9 cellular contexts compared by ENCODE assay signal in the genomic region with DNA sequence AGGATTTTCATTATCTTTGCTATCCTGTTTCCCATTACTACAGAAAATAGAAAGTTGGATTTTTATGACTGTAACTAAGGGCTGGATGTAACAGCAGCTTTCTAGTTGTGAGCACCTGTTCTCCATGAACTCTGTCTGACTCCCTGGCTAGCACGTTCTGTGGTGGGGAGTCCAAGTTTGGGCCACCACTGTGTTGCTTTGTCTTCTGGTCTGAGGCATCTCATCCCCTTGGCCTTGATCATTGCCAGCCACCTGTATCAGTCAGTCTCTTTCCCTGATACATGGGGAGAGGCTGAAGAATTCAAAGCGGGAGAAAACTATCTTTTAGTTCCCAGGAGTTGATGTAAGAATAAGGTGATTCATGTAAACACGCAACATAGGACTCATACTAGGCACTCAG. TPM values are rescaled to one million over a fixed set of nuclear protein-coding genes. Genes with fewer than 3 reads are reported as not detected.
A peak's percentile ranks its signal among the peaks of the same experiment; 100 is the strongest.
DNase-seq lines count a peak whose midpoint lies in the region; ATAC-seq and TF ChIP-seq lines count a peak whose summit lies in the region.
"Had no signal": no experiment of that assay in that cellular context is flagged by ENCODE, and none has a peak within 500 bp of the region (broad histone marks: within the 10 kb centered on the region; RNA-seq: fewer than 3 reads in every experiment).

No MANE protein-coding gene starts in this region.

- 51 to 64% (median 60%) methylated on average over 3 of the region's 3 CpGs for WGBS in psoas muscle, 3 donors
- WGBS in esophagus squamous epithelium, 2 donors, result 84 to 88% methylated on average over 3 of the region's 3 CpGs

- H3K36me3 ChIP-seq in psoas muscle (ENCODE audit: insufficient read depth in 1 of 2, low read depth in 1 of 2), result peaks cover 0 to 43% of the 10 kb centered on the region in 2 donors
- H3K36me3 ChIP-seq in HAP-1 (replicated peaks), result no peaks in the 10 kb centered on the region
- H3K36me3 ChIP-seq in esophagus squamous epithelium, result peaks cover 0 to 67% (median 0%) of the 10 kb centered on the region in 3 donors

- no peak for TF ChIP-seq POLR2A in GM18505 (IDR thresholded peaks at IDR 0.05; ENCODE audit: borderline replicate concordance, extremely low read depth, insufficient read depth, insufficient read length)
- no peak for TF ChIP-seq POLR2A in esophagus squamous epithelium (IDR thresholded peaks at IDR 0.05)

- H3K4me1 ChIP-seq in psoas muscle (no peaks in the 10 kb centered on the region), HAP-1 (no peaks in the 10 kb centered on the region), esophagus squamous epithelium (no peaks in the 10 kb centered on the region)
- H3K4me1 ChIP-seq: BLaER1 treated with 17β-estradiol and CSF1 and Interleukin-3, amounts not matched to agents 10 nM and 100 nM; Peyer's patch had no signal

- H3K4me3 ChIP-seq in psoas muscle (no peak overlapping the region), HAP-1 (no peak overlapping the region), esophagus squamous epithelium (no peak overlapping the region)
- H3K4me3 ChIP-seq: BLaER1 treated with 17β-estradiol and CSF1 and Interleukin-3, amounts not matched to agents 10 nM and 100 nM; Peyer's patch had no signal

- TF ChIP-seq CTCF in psoas muscle (IDR thresholded peaks at IDR 0.05) (no peak), esophagus squamous epithelium (IDR thresholded peaks at IDR 0.05) (no peak)

- DNase-seq in EL, result peak; percentile 1
- no peak for DNase-seq in psoas muscle
- no peak for DNase-seq in HAP-1 (ENCODE audit: low spot score in 2 of 2)
- no peak for DNase-seq in esophagus squamous epithelium (lab: John Stamatoyannopoulos, UW)

- H3K27ac ChIP-seq in psoas muscle, result no peak overlapping the region
- no peak overlapping the region for H3K27ac ChIP-seq in esophagus squamous epithelium
- H3K27ac ChIP-seq: BLaER1 treated with 17β-estradiol and CSF1 and Interleukin-3, amounts not matched to agents 10 nM and 100 nM; Peyer's patch had no signal

- in situ Hi-C loops in HAP-1 (cut with MboI; ENCODE audit: low sequenced_read_pairs), result loop anchor here (10.0 to 25.0 kb wide), 2 partner anchors 100 to 782 kb away; no protein-coding TSS in a partner anchor

- H3K27me3 ChIP-seq in psoas muscle (ENCODE audit: insufficient read depth in 3 of 3, low read length in 2 of 3) (no peaks in the 10 kb centered on the region), HAP-1 (ENCODE audit: low read depth) (no peaks in the 10 kb centered on the region), esophagus squamous epithelium (no peaks in the 10 kb centered on the region)
- H3K27me3 ChIP-seq: BLaER1 treated with 17β-estradiol and CSF1 and Interleukin-3, amounts not matched to agents 10 nM and 100 nM; Peyer's patch had no signal

- H3K9me3 ChIP-seq in psoas muscle (no peaks in the 10 kb centered on the region), HAP-1 (no peaks in the 10 kb centered on the region), esophagus squamous epithelium (no peaks in the 10 kb centered on the region)
- H3K9me3 ChIP-seq: Peyer's patch had no signal

- ATAC-seq in HG03432 (IDR thresholded peaks at IDR 0.05; ENCODE audit: unreplicated experiment) (peak; percentile 6), SK-N-SH treated with all-trans-retinoic acid at 6 μM for 48 hours (peak; percentile 40), psoas muscle (peak in 3 of 4 donors; percentile 56 to 87 (median 64)), GM18505 (IDR thresholded peaks at IDR 0.05; ENCODE audit: unreplicated experiment) (no peak)

- intact Hi-C loops in psoas muscle (cut with DNase I) (loop anchor here in 1 of 2 donors (5.0 to 10.0 kb wide), 2 partner anchors 252 to 780 kb away; no protein-coding TSS in a partner anchor), esophagus squamous epithelium (cut with DNase I) (loop anchor here (10.0 kb wide), 1 partner anchor 782 kb away; no protein-coding TSS in a partner anchor)

TF ChIP-seq in SK-N-SH treated with all-trans-retinoic acid at 6 μM for 48 hours, 23 proteins besides CTCF, POLR2A, EP300 and RAD21 (continues in another document):
- TF ChIP-seq ESRRG (CRISPR knock-in tag; IDR thresholded peaks at IDR 0.05) (no peak), ZC3H10 (CRISPR knock-in tag; IDR thresholded peaks at IDR 0.05) (no peak), TSHZ2 (CRISPR knock-in tag; IDR thresholded peaks at IDR 0.05) (no peak), PATZ1 (CRISPR knock-in tag; IDR thresholded peaks at IDR 0.05; ENCODE audit: borderline replicate concordance) (no peak), GLIS3 (CRISPR knock-in tag; IDR thresholded peaks at IDR 0.05) (no peak), ZFP3 (CRISPR knock-in tag; IDR thresholded peaks at IDR 0.05) (no peak), CSDC2 (CRISPR knock-in tag; IDR thresholded peaks at IDR 0.05) (no peak), ZNF70 (CRISPR knock-in tag; IDR thresholded peaks at IDR 0.05) (no peak), ISL1 (CRISPR knock-in tag; IDR thresholded peaks at IDR 0.05) (no peak), ZNF565 (CRISPR knock-in tag; conservative IDR thresholded peaks at IDR 0.05; ENCODE audit: low read depth) (no peak), SNAI2 (CRISPR knock-in tag; IDR thresholded peaks at IDR 0.05) (no peak), CSRNP3 (CRISPR knock-in tag; IDR thresholded peaks at IDR 0.05) (no peak)
- TF ChIP-seq, protein P1, sequence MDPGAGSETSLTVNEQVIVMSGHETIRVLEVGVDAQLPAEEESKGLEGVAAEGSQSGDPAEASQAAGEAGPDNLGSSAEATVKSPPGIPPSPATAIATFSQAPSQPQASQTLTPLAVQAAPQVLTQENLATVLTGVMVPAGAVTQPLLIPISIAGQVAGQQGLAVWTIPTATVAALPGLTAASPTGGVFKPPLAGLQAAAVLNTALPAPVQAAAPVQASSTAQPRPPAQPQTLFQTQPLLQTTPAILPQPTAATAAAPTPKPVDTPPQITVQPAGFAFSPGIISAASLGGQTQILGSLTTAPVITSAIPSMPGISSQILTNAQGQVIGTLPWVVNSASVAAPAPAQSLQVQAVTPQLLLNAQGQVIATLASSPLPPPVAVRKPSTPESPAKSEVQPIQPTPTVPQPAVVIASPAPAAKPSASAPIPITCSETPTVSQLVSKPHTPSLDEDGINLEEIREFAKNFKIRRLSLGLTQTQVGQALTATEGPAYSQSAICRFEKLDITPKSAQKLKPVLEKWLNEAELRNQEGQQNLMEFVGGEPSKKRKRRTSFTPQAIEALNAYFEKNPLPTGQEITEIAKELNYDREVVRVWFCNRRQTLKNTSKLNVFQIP (CRISPR knock-in tag; IDR thresholded peaks at IDR 0.05; ENCODE audit: borderline replicate concordance, low read depth), result no peak

RNA-seq across cellular contexts. Expression of gene WDR70, which starts 33.4 kb away (rescaled TPM):
- total RNA-seq in psoas muscle, result 10 to 100 TPM; 26.0 to 37.8 (median 31.9) TPM
- polyA plus RNA-seq in psoas muscle, result 10 to 100 TPM; 16.3 to 20.1 (median 17.0) TPM
- 10 to 100 TPM in 3 of 4 donors, 1 to 10 TPM in 1; 8.2 to 26.1 (median 15.5) TPM for total RNA-seq in esophagus squamous epithelium

RNA-seq across cellular contexts. Expression of gene NUP155, which starts 41.6 kb away (rescaled TPM):
- total RNA-seq in psoas muscle (10 to 100 TPM in 3 of 4 donors, 1 to 10 TPM in 1; 8.2 to 12.3 (median 10.7) TPM), esophagus squamous epithelium (10 to 100 TPM in 3 of 4 donors, 1 to 10 TPM in 1; 9.1 to 24.2 (median 22.0) TPM)
- polyA plus RNA-seq in psoas muscle, result 1 to 10 TPM; 2.9 to 5.5 (median 5.3) TPM
